ENCODE assay signal across 16 cellular contexts in the genomic region with DNA sequence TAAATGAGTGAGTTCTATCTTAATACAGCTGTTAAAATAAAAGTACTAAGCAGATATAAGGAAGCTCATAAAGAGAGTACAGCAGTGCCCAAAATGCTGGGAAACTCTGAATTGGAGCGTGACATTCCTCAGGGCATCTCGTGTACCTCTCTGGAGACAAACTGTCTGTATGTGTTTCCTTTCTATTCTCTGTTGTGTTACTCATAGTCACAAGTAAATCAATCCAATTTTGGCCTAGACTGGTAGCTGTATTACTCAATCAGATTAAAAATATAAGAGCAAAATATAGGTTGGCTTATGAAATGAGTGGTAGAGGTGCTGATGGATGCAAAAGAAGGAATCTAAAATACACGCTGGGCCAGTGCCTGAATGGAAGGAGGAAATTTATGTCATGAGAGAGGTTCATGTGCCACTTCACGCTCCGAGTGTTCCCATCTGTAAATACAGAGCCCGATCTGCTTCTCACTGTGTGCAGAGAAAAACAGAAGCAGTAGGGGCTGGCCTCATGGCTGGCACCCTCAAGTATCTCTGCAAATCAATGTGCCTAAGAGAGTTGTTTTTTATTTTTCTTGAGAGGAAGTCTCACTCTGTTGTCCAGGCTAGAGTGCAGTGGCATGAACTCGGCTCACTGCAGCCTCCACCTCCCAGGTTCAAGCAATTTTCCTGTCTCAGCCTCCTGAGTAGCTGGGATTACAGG. TPM values are rescaled to one million over a fixed set of nuclear protein-coding genes. Genes with fewer than 3 reads are reported as not detected.
DNase-seq lines count a peak whose midpoint lies in the region; ATAC-seq and TF ChIP-seq lines count a peak whose summit lies in the region.
"Had no signal": no experiment of that assay in that cellular context is flagged by ENCODE, and none has a peak within 500 bp of the region (broad histone marks: within the 10 kb centered on the region; RNA-seq: fewer than 3 reads in every experiment).

No MANE protein-coding gene starts in this region.

- peak; percentile 21 for DNase-seq in NCI-H82 (lab: John Stamatoyannopoulos, UW)
- no peak for DNase-seq in NCI-H82 treated with DMSO at 0.1 percent for 48 hours (lab: John Stamatoyannopoulos, UW; ENCODE audit: unreplicated experiment)
- peak; percentile 15 for DNase-seq in NOMO-1 treated with dmso at 0.1 percent for 144 hours (lab: John Stamatoyannopoulos, UW; ENCODE audit: unreplicated experiment)
- DNase-seq in effector memory CD8-positive, alpha-beta T cell, result no peak
- peak; percentile 12 for DNase-seq in retinal pigment epithelial cell (ENCODE audit: low read depth)
- no peak for DNase-seq in type B pancreatic cell (ENCODE audit: extremely low spot score, unreplicated experiment)
- DNase-seq in putamen (ENCODE audit: low spot score), result no peak
- DNase-seq: 8988T; activated CD4-positive, alpha-beta T cell treated with anti-CD3 and anti-CD28 coated beads, Interleukin-2, amount 10 ng/mL, durations not matched to agents 7 days and 5 days; activated effector memory CD4-positive, alpha-beta T cell treated with anti-CD3 and anti-CD28 coated beads, Interleukin-2, amount 50 U/mL, for 16 hours; HCEC 1CT; hippocampal formation; left ventricle myocardium superior; NCI-H345 had no signal

- peaks cover 4% of the 10 kb centered on the region for H3K36me3 Mint-ChIP-seq in effector memory CD8-positive, alpha-beta T cell (ENCODE audit: insufficient read depth)
- no peaks in the 10 kb centered on the region for H3K36me3 Mint-ChIP-seq in type B pancreatic cell
- H3K36me3 Mint-ChIP-seq: neural progenitor cell had no signal

- H3K4me1 Mint-ChIP-seq in effector memory CD8-positive, alpha-beta T cell (ENCODE audit: low read depth in 2 of 2), result no peaks in the 10 kb centered on the region
- no peaks in the 10 kb centered on the region for H3K4me1 Mint-ChIP-seq in type B pancreatic cell (ENCODE audit: unreplicated experiment)
- H3K4me1 Mint-ChIP-seq: activated CD4-positive, alpha-beta T cell treated with anti-CD3 and anti-CD28 coated beads, Interleukin-2, amount 10 ng/mL, durations not matched to agents 7 days and 5 days; neural progenitor cell had no signal

- ATAC-seq in effector memory CD8-positive, alpha-beta T cell (replicated peaks), result peak; percentile 21
- no peak for ATAC-seq in GM21423 (IDR thresholded peaks at IDR 0.05; ENCODE audit: unreplicated experiment)
- ATAC-seq: left ventricle myocardium superior had no signal

- TF ChIP-seq CTCF in retinal pigment epithelial cell (conservative IDR thresholded peaks at IDR 0.05; ENCODE audit: low read depth, low read length), result no peak
- no peak for TF ChIP-seq CTCF in type B pancreatic cell (conservative IDR thresholded peaks at IDR 0.05)

- no peak overlapping the region for H3K27ac Mint-ChIP-seq in effector memory CD8-positive, alpha-beta T cell
- H3K27ac Mint-ChIP-seq in type B pancreatic cell, result no peak overlapping the region
- H3K27ac Mint-ChIP-seq: activated CD4-positive, alpha-beta T cell treated with anti-CD3 and anti-CD28 coated beads, Interleukin-2, amount 10 ng/mL, durations not matched to agents 7 days and 5 days; neural progenitor cell had no signal

- H3K9me3 Mint-ChIP-seq in effector memory CD8-positive, alpha-beta T cell, result no peaks in the 10 kb centered on the region
- H3K9me3 Mint-ChIP-seq in type B pancreatic cell, result peaks cover 3% of the 10 kb centered on the region

- no peak overlapping the region for H3K4me3 ChIP-seq in retinal pigment epithelial cell (ENCODE audit: low read length)
- H3K4me3 ChIP-seq: neural progenitor cell had no signal

- peaks cover 3 to 5% of the 10 kb centered on the region in 2 donors for H3K27me3 Mint-ChIP-seq in effector memory CD8-positive, alpha-beta T cell
- H3K27me3 Mint-ChIP-seq in type B pancreatic cell, result peaks cover 4% of the 10 kb centered on the region
- H3K27me3 Mint-ChIP-seq: activated CD4-positive, alpha-beta T cell treated with anti-CD3 and anti-CD28 coated beads, Interleukin-2, amount 10 ng/mL, durations not matched to agents 7 days and 5 days had no signal

- no peak overlapping the region for H3K4me3 Mint-ChIP-seq in effector memory CD8-positive, alpha-beta T cell
- no peak overlapping the region for H3K4me3 Mint-ChIP-seq in type B pancreatic cell
- H3K4me3 Mint-ChIP-seq: activated CD4-positive, alpha-beta T cell treated with anti-CD3 and anti-CD28 coated beads, Interleukin-2, amount 10 ng/mL, durations not matched to agents 7 days and 5 days; neural progenitor cell had no signal

RNA-seq across cellular contexts. Expression of gene RGCC, which starts 58.7 kb away (rescaled TPM):
- 2.7 TPM in 2 replicates for total RNA-seq in type B pancreatic cell (ENCODE audit: low replicate concordance)

Comparison
In these comparisons a context has a peak if more than half of its experiments do, and no peak if none do; other contexts are left out.
1. DNase-seq: peak in NCI-H82 (single experiment), NOMO-1 treated with dmso at 0.1 percent for 144 hours (single experiment) and retinal pigment epithelial cell (single experiment); none in NCI-H82 treated with DMSO at 0.1 percent for 48 hours (single experiment), effector memory CD8-positive, alpha-beta T cell (0 of 3), type B pancreatic cell (single experiment) and putamen (single experiment).